Comparison of ENCODE assay signal across 8 cellular contexts in genomic region chr14:90815817-90816662, GRCh38. TPM values are rescaled to one million over a fixed set of nuclear protein-coding genes. Genes with fewer than 3 reads are reported as not detected.
A peak's percentile ranks its signal among the peaks of the same experiment; 100 is the strongest.
DNase-seq lines count a peak whose midpoint lies in the region; ATAC-seq, FAIRE-seq and TF ChIP-seq lines count a peak whose summit lies in the region.

A gene with protein sequence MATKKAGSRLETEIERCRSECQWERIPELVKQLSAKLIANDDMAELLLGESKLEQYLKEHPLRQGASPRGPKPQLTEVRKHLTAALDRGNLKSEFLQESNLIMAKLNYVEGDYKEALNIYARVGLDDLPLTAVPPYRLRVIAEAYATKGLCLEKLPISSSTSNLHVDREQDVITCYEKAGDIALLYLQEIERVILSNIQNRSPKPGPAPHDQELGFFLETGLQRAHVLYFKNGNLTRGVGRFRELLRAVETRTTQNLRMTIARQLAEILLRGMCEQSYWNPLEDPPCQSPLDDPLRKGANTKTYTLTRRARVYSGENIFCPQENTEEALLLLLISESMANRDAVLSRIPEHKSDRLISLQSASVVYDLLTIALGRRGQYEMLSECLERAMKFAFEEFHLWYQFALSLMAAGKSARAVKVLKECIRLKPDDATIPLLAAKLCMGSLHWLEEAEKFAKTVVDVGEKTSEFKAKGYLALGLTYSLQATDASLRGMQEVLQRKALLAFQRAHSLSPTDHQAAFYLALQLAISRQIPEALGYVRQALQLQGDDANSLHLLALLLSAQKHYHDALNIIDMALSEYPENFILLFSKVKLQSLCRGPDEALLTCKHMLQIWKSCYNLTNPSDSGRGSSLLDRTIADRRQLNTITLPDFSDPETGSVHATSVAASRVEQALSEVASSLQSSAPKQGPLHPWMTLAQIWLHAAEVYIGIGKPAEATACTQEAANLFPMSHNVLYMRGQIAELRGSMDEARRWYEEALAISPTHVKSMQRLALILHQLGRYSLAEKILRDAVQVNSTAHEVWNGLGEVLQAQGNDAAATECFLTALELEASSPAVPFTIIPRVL (minus strand): TSS chr14:90816430. CDS start chr14:90816295, 135 bp downstream.

- no peak for TF ChIP-seq POLR2A in HepG2 (IDR thresholded peaks at IDR 0.05; ENCODE audit: insufficient read depth in 1 of 2, low read depth in 2 of 2, low read length in 2 of 2)

- no peaks in the 10 kb centered on the region for H4K20me1 ChIP-seq in HepG2 (ENCODE audit: insufficient read depth, low read length)

- H3K27me3 ChIP-seq in ACC112 (ENCODE audit: insufficient read depth, low read length), result no peaks in the 10 kb centered on the region
- no peaks in the 10 kb centered on the region for H3K27me3 ChIP-seq in colonic mucosa
- H3K27me3 ChIP-seq in HepG2 (ENCODE audit: control insufficient read depth in 1 of 2, insufficient read depth in 2 of 2, low read length in 2 of 2), result peaks cover 0 to 20% of the 10 kb centered on the region in 2 experiments

- no peaks in the 10 kb centered on the region for H3K9me3 Mint-ChIP-seq in T-cell
- no peaks in the 10 kb centered on the region for H3K9me3 Mint-ChIP-seq in stimulated activated memory B cell treated with anti-CD40 and anti-IgM and Interleukin-4, amounts not matched to agents 10 μg/mL and 1 μg/mL and 100 μg/mL, for 72 hours

- H3K27ac Mint-ChIP-seq in T-cell, result peak within 1 kb of the TSS in 1 of 2 donors; percentile 53
- H3K27ac Mint-ChIP-seq in stimulated activated memory B cell treated with anti-CD40 and anti-IgM and Interleukin-4, amounts not matched to agents 10 μg/mL and 1 μg/mL and 100 μg/mL, for 72 hours, result peak within 1 kb of the TSS; percentile 30

- peak within 1 kb of the TSS; percentile 69 to 72 (median 70) for H3K4me3 Mint-ChIP-seq in T-cell
- H3K4me3 Mint-ChIP-seq in stimulated activated memory B cell treated with anti-CD40 and anti-IgM and Interleukin-4, amounts not matched to agents 10 μg/mL and 1 μg/mL and 100 μg/mL, for 72 hours, result peak within 1 kb of the TSS; percentile 64

- H3K9me3 ChIP-seq in colonic mucosa, result no peaks in the 10 kb centered on the region
- H3K9me3 ChIP-seq in HepG2 (ENCODE audit: low read length), result no peaks in the 10 kb centered on the region

- H3K9ac ChIP-seq in colonic mucosa (ENCODE audit: low read depth in 2 of 2, low read length in 2 of 2) (peak within 1 kb of the TSS; percentile 26 to 43), HepG2 (ENCODE audit: insufficient read depth, low read depth, low read length) (peak within 1 kb of the TSS; percentile 46; the same call in 1 of the 2 replicates)

- H3K4me1 Mint-ChIP-seq in T-cell, result peaks cover 6 to 14% (median 11%) of the 10 kb centered on the region in 3 donors
- peaks cover 12% of the 10 kb centered on the region for H3K4me1 Mint-ChIP-seq in stimulated activated memory B cell treated with anti-CD40 and anti-IgM and Interleukin-4, amounts not matched to agents 10 μg/mL and 1 μg/mL and 100 μg/mL, for 72 hours

- no TSS peak for BruUV-seq in HepG2 (replicated peaks; lab: Mats Ljungman, UMichigan)

- H3K36me3 ChIP-seq in ACC112 (ENCODE audit: insufficient read depth, low read length) (no peaks in the 10 kb centered on the region), colonic mucosa (no peaks in the 10 kb centered on the region), HepG2 (replicated peaks in 1 of 2; ENCODE audit: control insufficient read depth in 1 of 2, insufficient read depth in 2 of 2, low read length in 2 of 2) (no peaks in the 10 kb centered on the region)

- no peak for FAIRE-seq in HepG2 (lab: Jason Lieb, UNC)

- H3K4me2 ChIP-seq in HepG2 (ENCODE audit: low read depth, low read length), result peak within 1 kb of the TSS; percentile 64

- DNase-seq in GM13976 (ENCODE audit: low spot score), result peak; percentile 90
- DNase-seq in T-cell, result peak in 13 of 34 experiments; percentile 7 to 38 (median 23)
- DNase-seq in colonic mucosa, result no peak
- no peak for DNase-seq in HepG2 (ENCODE audit: low spot score)
- DNase-seq in HT-29 (ENCODE audit: low spot score), result no peak

- intact Hi-C loops in colonic mucosa (cut with DNase I), result no loop called here
- intact Hi-C loops in HepG2 (cut with micrococcal nuclease; ENCODE audit: unreplicated experiment), result no loop called here

- TF ChIP-seq CTCF in GM13976 (IDR thresholded peaks at IDR 0.05; ENCODE audit: borderline replicate concordance, control extremely low read depth, extremely low read depth, insufficient read depth, missing control alignments) (peak; percentile 62), colonic mucosa (IDR thresholded peaks at IDR 0.05) (no peak), HepG2 (CRISPR knock-in tag; IDR thresholded peaks at IDR 0.05) (peak; percentile 33; the same call in 1 of the 2 replicates)

- TF ChIP-seq EP300 in HepG2 (IDR thresholded peaks at IDR 0.05; ENCODE audit: low read depth in 2 of 2, low read length in 2 of 2), result no peak
- TF ChIP-seq EP300 in HepG2 (CRISPR knock-in tag; IDR thresholded peaks at IDR 0.05; ENCODE audit: borderline replicate concordance), result no peak

- H2AFZ ChIP-seq in ACC112 (ENCODE audit: low read length, unreplicated experiment) (peak within 1 kb of the TSS; percentile 96), HepG2 (ENCODE audit: low read length) (peak within 1 kb of the TSS; percentile 60)

- ATAC-seq in HG03175 (IDR thresholded peaks at IDR 0.05; ENCODE audit: unreplicated experiment) (peak; percentile 61), T-cell (replicated peaks in 1 of 4) (peak; percentile 57 to 81 (median 69)), HepG2 (peak; percentile 78)
- ATAC-seq in stimulated activated memory B cell treated with anti-CD40 and anti-IgM and Interleukin-4, amounts not matched to agents 10 μg/mL and 1 μg/mL and 100 μg/mL, for 72 hours, result peak; percentile 68

- 5% methylated on average over 26 of the region's 111 CpGs for WGBS in HepG2 (ENCODE audit: low lambda C conversion rate)

- H3K4me1 ChIP-seq in ACC112 (ENCODE audit: control insufficient read depth, insufficient read depth, low read length, unreplicated experiment), result peaks cover 5% of the 10 kb centered on the region
- no peaks in the 10 kb centered on the region for H3K4me1 ChIP-seq in colonic mucosa
- peaks cover 25% of the 10 kb centered on the region for H3K4me1 ChIP-seq in HepG2 (ENCODE audit: insufficient read depth, low read length)

- in situ Hi-C loops in GM13976 (cut with MboI; ENCODE audit: low sequenced_read_pairs, unreplicated experiment), result no loop called here
- in situ Hi-C loops in HepG2 (cut with HindIII; ENCODE audit: extremely low pct_ligation_motif_present, low pct_unique_long_range_greater_than_20kb), result no loop called here

- H3K4me3 ChIP-seq in ACC112 (ENCODE audit: low read depth, low read length) (peak within 1 kb of the TSS; percentile 91), colonic mucosa (peak within 1 kb of the TSS; percentile 29), HepG2 (replicated peaks in 1 of 3; ENCODE audit: insufficient read depth in 1 of 3, low read depth in 2 of 3, low read length in 3 of 3) (peak within 1 kb of the TSS; percentile 58 to 65 (median 59); a peak in 4 of 6 replicates)

- no peak for TF ChIP-seq RAD21 in HepG2 (CRISPR knock-in tag; IDR thresholded peaks at IDR 0.05)

- no peaks in the 10 kb centered on the region for H3K36me3 Mint-ChIP-seq in T-cell
- no peaks in the 10 kb centered on the region for H3K36me3 Mint-ChIP-seq in stimulated activated memory B cell treated with anti-CD40 and anti-IgM and Interleukin-4, amounts not matched to agents 10 μg/mL and 1 μg/mL and 100 μg/mL, for 72 hours

- POLR2A ChIA-PET in T-cell (lab: Charles Lee), result no interaction called here
- POLR2A ChIA-PET in HepG2 (lab: Yijun Ruan, JAX), result no interaction called here

- H3K27me3 Mint-ChIP-seq in T-cell, result peaks cover 4 to 5% of the 10 kb centered on the region in 2 donors
- peaks cover 25% of the 10 kb centered on the region for H3K27me3 Mint-ChIP-seq in stimulated activated memory B cell treated with anti-CD40 and anti-IgM and Interleukin-4, amounts not matched to agents 10 μg/mL and 1 μg/mL and 100 μg/mL, for 72 hours

- H3K79me2 ChIP-seq in ACC112 (ENCODE audit: control insufficient read depth, insufficient read depth, low read length, unreplicated experiment) (peaks cover 15% of the 10 kb centered on the region), HepG2 (ENCODE audit: insufficient read depth, low read length) (no peaks in the 10 kb centered on the region)

- H3K27ac ChIP-seq in ACC112 (ENCODE audit: low read depth, low read length) (no peak within 1 kb of the TSS), colonic mucosa (no peak within 1 kb of the TSS), HepG2 (ENCODE audit: extremely low read length, insufficient read depth, low read length) (no peak within 1 kb of the TSS)

- CTCF ChIA-PET in T-cell (lab: Charles Lee), result interaction anchor here in 1 of 2 donors (2.1 kb wide), 1 partner anchor 57 kb away, joined by 7 read pairs; no protein-coding TSS in a partner anchor
- CTCF ChIA-PET in HepG2 (lab: Yijun Ruan, JAX; ENCODE audit: low intra/inter-chr PET ratio, low total read pairs), result no interaction called here

RNA-seq across cellular contexts. Expression of the gene that starts here (rescaled TPM):
- total RNA-seq in T-cell (1 to 10 TPM; 1.5 to 2.6 (median 1.7) TPM), colonic mucosa (10 to 100 TPM in 1 of 2 donors, 1 to 10 TPM in 1; 3.3 to 11.8 TPM), HepG2 (2016; rRNA removed; fragmentation: Illumina TruSeq; extraction: Trizol) (1.3 and 2.4 TPM in 2 replicates)
- total RNA-seq in HepG2 (2016; cell fraction: cytosol; rRNA removed; fragmentation: Illumina TruSeq; extraction: Trizol; ENCODE audit: low read depth), result 2.6 and 3.2 TPM in 2 replicates
- 2.0 TPM in 2 replicates for total RNA-seq in HepG2 (2016; cell fraction: insoluble cytoplasmic fraction; rRNA removed; fragmentation: Illumina TruSeq; extraction: Trizol)
- total RNA-seq in HepG2 (2016; cell fraction: membrane; rRNA removed; fragmentation: Illumina TruSeq; extraction: Trizol), result 7.9 and 8.4 TPM in 2 replicates
- 1.1 and 2.2 TPM in 2 replicates for total RNA-seq in HepG2 (2016; cell fraction: nucleus; rRNA removed; fragmentation: Illumina TruSeq; extraction: Trizol)
- 3.2 and 4.5 TPM in 2 replicates for polyA plus RNA-seq in HepG2 (2011; rRNA removed)
- polyA plus RNA-seq in HepG2 (2011; cell fraction: cytosol; rRNA removed), result 2.5 and 3.9 TPM in 2 replicates
- 2.6 and 2.8 TPM in 2 replicates for polyA plus RNA-seq in HepG2 (2011; cell fraction: nucleus; rRNA removed)
- 3.0 and 5.4 TPM in 2 replicates for polyA plus RNA-seq in HepG2 (2012)
- polyA plus RNA-seq in HepG2 (2016; cell fraction: cytosol; fragmentation: Illumina TruSeq; extraction: Trizol; ENCODE audit: low read depth), result 4.6 and 7.5 TPM in 2 replicates
- polyA plus RNA-seq in HepG2 (2016; cell fraction: insoluble cytoplasmic fraction; fragmentation: Illumina TruSeq; extraction: Trizol; ENCODE audit: low read depth), result 3.9 and 4.3 TPM in 2 replicates
- polyA plus RNA-seq in HepG2 (2016; cell fraction: membrane; fragmentation: Illumina TruSeq; extraction: Trizol; ENCODE audit: low read depth), result 8.4 and 12.0 TPM in 2 replicates
- polyA plus RNA-seq in HepG2 (2016; cell fraction: nucleus; fragmentation: Illumina TruSeq; extraction: Trizol; ENCODE audit: insufficient read depth, low read depth), result 3.6 and 5.4 TPM in 2 replicates
- polyA minus RNA-seq in HepG2 (2011; rRNA and poly(A)+ RNA removed; ENCODE audit: low replicate concordance), result 6.2 and 22.2 TPM in 2 replicates
- 4.2 and 9.8 TPM in 2 replicates for polyA minus RNA-seq in HepG2 (2011; cell fraction: cytosol; rRNA and poly(A)+ RNA removed)
- 1.8 and 3.2 TPM in 2 replicates for polyA minus RNA-seq in HepG2 (2011; cell fraction: nucleus; rRNA and poly(A)+ RNA removed)
- total RNA-seq in HT-29 (2014; rRNA removed; shearing (Covaris generic)), result 3.8 and 7.4 TPM in 2 replicates

Comparison
In these comparisons a context has a peak if more than half of its experiments do, and no peak if none do; other contexts are left out.
1. H3K4me3 ChIP-seq: peak in every context shown above with its lines; median percentile 91 in ACC112; 59 in HepG2; 29 in colonic mucosa.